Comparison of ENCODE assay signal across 22 cellular contexts in genomic region chr14:64298773-64299172, GRCh38. TPM values are rescaled to one million over a fixed set of nuclear protein-coding genes. Genes with fewer than 3 reads are reported as not detected.
A peak's percentile ranks its signal among the peaks of the same experiment; 100 is the strongest.
DNase-seq lines count a peak whose midpoint lies in the region; ATAC-seq, FAIRE-seq and TF ChIP-seq lines count a peak whose summit lies in the region.
"Had no signal": no experiment of that assay in that cellular context is flagged by ENCODE, and none has a peak within 500 bp of the region (broad histone marks: within the 10 kb centered on the region; RNA-seq: fewer than 3 reads in every experiment).

No MANE protein-coding gene starts in this region.

- DNase-seq in HepG2 (ENCODE audit: low spot score) (peak; percentile 9), right lobe of liver (no peak), MM.1S (peak; percentile 9), endodermal cell (no peak), NCI-H446 (lab: John Stamatoyannopoulos, UW) (no peak), NOMO-1 treated with DMSO at 0.1 percent for 48 hours (lab: John Stamatoyannopoulos, UW; ENCODE audit: unreplicated experiment) (no peak)
- DNase-seq: activated CD4-positive, alpha-beta T cell treated with anti-CD3 and anti-CD28 coated beads, Interleukin-2, amount 10 ng/mL, durations not matched to agents 24 days and 14 days; activated naive CD8-positive, alpha-beta T cell treated with anti-CD3 and anti-CD28 coated beads for 36 hours; effector memory CD8-positive, alpha-beta T cell; left cardiac atrium; mesendoderm; naive thymus-derived CD4-positive, alpha-beta T cell; NCI-H2029 treated with DMSO at 0.1 percent for 48 hours; NCI-H524; pancreas; sigmoid colon had no signal

- no TSS peak for BruUV-seq in HepG2 (replicated peaks; lab: Mats Ljungman, UMichigan)

- no peak overlapping the region for H2AFZ ChIP-seq in HepG2 (ENCODE audit: low read length)
- no peak overlapping the region for H2AFZ ChIP-seq in MM.1S (ENCODE audit: low read length)

- H3K9ac ChIP-seq in HepG2 (ENCODE audit: insufficient read depth, low read depth, low read length), result no peak overlapping the region
- no peak overlapping the region for H3K9ac ChIP-seq in MM.1S (ENCODE audit: low read length)
- no peak overlapping the region for H3K9ac ChIP-seq in endodermal cell (ENCODE audit: extremely low read depth, low read length, poor library complexity, severe bottlenecking)

- no peak overlapping the region for H3K4me3 ChIP-seq in HepG2 (replicated peaks in 1 of 3; ENCODE audit: insufficient read depth in 1 of 3, low read depth in 2 of 3, low read length in 3 of 3)
- no peak overlapping the region for H3K4me3 ChIP-seq in right lobe of liver
- no peak overlapping the region for H3K4me3 ChIP-seq in MM.1S (ENCODE audit: low read length)
- H3K4me3 ChIP-seq in endodermal cell (ENCODE audit: low read length), result no peak overlapping the region
- H3K4me3 ChIP-seq: pancreas, sigmoid colon, suprapubic skin had no signal

- 85% methylated on average over 1 of the region's 1 CpG for WGBS in HepG2 (ENCODE audit: low lambda C conversion rate)
- WGBS in right lobe of liver (ENCODE audit: insufficient coverage, low coverage, low lambda C conversion rate, missing lambda C conversion rate), result 77% methylated on average over 1 of the region's 1 CpG
- WGBS in endodermal cell (ENCODE audit: insufficient coverage in 1 of 2, insufficient read length in 1 of 2), 2 experiments, result 100% methylated on average over 1 of the region's 1 CpG; no CpG with 5 or more reads in 1 of the 2 experiments

- POLR2A ChIA-PET in HepG2 (lab: Yijun Ruan, JAX), result no interaction called here

- H3K9me2 ChIP-seq in MM.1S (replicated peaks; ENCODE audit: insufficient read depth, low read length), result no peaks in the 10 kb centered on the region

- in situ Hi-C loops in HepG2 (cut with HindIII; ENCODE audit: extremely low pct_ligation_motif_present, low pct_unique_long_range_greater_than_20kb), result loop anchor here (10.0 to 25.0 kb wide), 3 partner anchors 164 to 504 kb away; no protein-coding TSS in a partner anchor

- no peak overlapping the region for H3K4me3 Mint-ChIP-seq in endodermal cell
- H3K4me3 Mint-ChIP-seq: activated CD4-positive, alpha-beta T cell treated with anti-CD3 and anti-CD28 coated beads, Interleukin-2, amount 10 ng/mL, durations not matched to agents 24 days and 14 days; activated naive CD8-positive, alpha-beta T cell treated with anti-CD3 and anti-CD28 coated beads for 36 hours; CD8-positive, alpha-beta T cell; effector memory CD8-positive, alpha-beta T cell; naive thymus-derived CD4-positive, alpha-beta T cell; stimulated activated effector memory CD8-positive, alpha-beta T cell treated with anti-CD3 and anti-CD28 coated beads, Interleukin-12 subunit alpha, Interleukin-12 subunit beta, amount 100 ng/mL, for 72 hours had no signal

- ATAC-seq in HepG2, result no peak
- no peak for ATAC-seq in right lobe of liver
- no peak for ATAC-seq in GM19467 (IDR thresholded peaks at IDR 0.05; ENCODE audit: unreplicated experiment)
- no peak for ATAC-seq in GM18873 (IDR thresholded peaks at IDR 0.05; ENCODE audit: low FRiP score, unreplicated experiment)
- ATAC-seq: CD8-positive, alpha-beta T cell; effector memory CD8-positive, alpha-beta T cell; left cardiac atrium; naive thymus-derived CD4-positive, alpha-beta T cell; pancreas; stimulated activated effector memory CD8-positive, alpha-beta T cell treated with anti-CD3 and anti-CD28 coated beads, Interleukin-12 subunit alpha, Interleukin-12 subunit beta, amount 100 ng/mL, for 72 hours had no signal

- H3K4me2 ChIP-seq in HepG2 (ENCODE audit: low read depth, low read length), result no peak overlapping the region
- no peak overlapping the region for H3K4me2 ChIP-seq in MM.1S (ENCODE audit: low read depth, low read length)

- TF ChIP-seq EP300 in HepG2 (IDR thresholded peaks at IDR 0.05; ENCODE audit: low read depth in 2 of 2, low read length in 2 of 2) (no peak), HepG2 (CRISPR knock-in tag; IDR thresholded peaks at IDR 0.05; ENCODE audit: borderline replicate concordance) (no peak)

- TF ChIP-seq CTCF in HepG2 (CRISPR knock-in tag; IDR thresholded peaks at IDR 0.05) (no peak), right lobe of liver (IDR thresholded peaks at IDR 0.05) (no peak), MM.1S (IDR thresholded peaks at IDR 0.05; ENCODE audit: low read length) (peak; percentile 17; the same call in 1 of the 2 replicates), endodermal cell (conservative IDR thresholded peaks at IDR 0.05) (peak; percentile 53)

- H3F3A ChIP-seq in MM.1S (ENCODE audit: insufficient read depth, low read length), result no peaks in the 10 kb centered on the region

- no peak for TF ChIP-seq RAD21 in HepG2 (CRISPR knock-in tag; IDR thresholded peaks at IDR 0.05)

- H3K27ac ChIP-seq in HepG2 (ENCODE audit: extremely low read length, insufficient read depth, low read length) (no peak overlapping the region), right lobe of liver (no peak overlapping the region), MM.1S (ENCODE audit: low read length) (no peak overlapping the region), endodermal cell (ENCODE audit: low read depth, low read length) (no peak overlapping the region)
- H3K27ac ChIP-seq: pancreas, sigmoid colon, suprapubic skin had no signal

- H3K27ac Mint-ChIP-seq in endodermal cell, result no peak overlapping the region
- H3K27ac Mint-ChIP-seq: activated CD4-positive, alpha-beta T cell treated with anti-CD3 and anti-CD28 coated beads, Interleukin-2, amount 10 ng/mL, durations not matched to agents 24 days and 14 days; activated naive CD8-positive, alpha-beta T cell treated with anti-CD3 and anti-CD28 coated beads for 36 hours; CD8-positive, alpha-beta T cell; effector memory CD8-positive, alpha-beta T cell; naive thymus-derived CD4-positive, alpha-beta T cell; stimulated activated effector memory CD8-positive, alpha-beta T cell treated with anti-CD3 and anti-CD28 coated beads, Interleukin-12 subunit alpha, Interleukin-12 subunit beta, amount 100 ng/mL, for 72 hours had no signal

- peaks cover 4% of the 10 kb centered on the region for H3K4me1 Mint-ChIP-seq in endodermal cell

- H4K20me1 ChIP-seq in HepG2 (ENCODE audit: insufficient read depth, low read length) (no peaks in the 10 kb centered on the region), MM.1S (ENCODE audit: insufficient read depth, low read length) (no peaks in the 10 kb centered on the region)

- H3K36me3 ChIP-seq in HepG2 (replicated peaks in 1 of 2; ENCODE audit: control insufficient read depth in 1 of 2, insufficient read depth in 2 of 2, low read length in 2 of 2) (no peaks in the 10 kb centered on the region), right lobe of liver (no peaks in the 10 kb centered on the region), MM.1S (replicated peaks; ENCODE audit: insufficient read depth, low read length) (no peaks in the 10 kb centered on the region), endodermal cell (ENCODE audit: control insufficient read depth, insufficient read depth, low read length) (no peaks in the 10 kb centered on the region)
- H3K36me3 ChIP-seq: pancreas, sigmoid colon, suprapubic skin had no signal

- H3K79me2 ChIP-seq in HepG2 (ENCODE audit: insufficient read depth, low read length) (no peaks in the 10 kb centered on the region), MM.1S (ENCODE audit: low read length) (no peaks in the 10 kb centered on the region)

- no peaks in the 10 kb centered on the region for H3K9me3 ChIP-seq in HepG2 (ENCODE audit: low read length)
- H3K9me3 ChIP-seq in right lobe of liver, result no peaks in the 10 kb centered on the region
- H3K9me3 ChIP-seq in MM.1S (replicated peaks; ENCODE audit: insufficient read depth, low read length), result no peaks in the 10 kb centered on the region
- H3K9me3 ChIP-seq in endodermal cell (ENCODE audit: control insufficient read depth, low read length), result no peaks in the 10 kb centered on the region
- H3K9me3 ChIP-seq: pancreas, sigmoid colon, suprapubic skin had no signal

- intact Hi-C loops in HepG2 (cut with micrococcal nuclease; ENCODE audit: unreplicated experiment), result loop anchor here (10.0 kb wide), 1 partner anchor 134 kb away; no protein-coding TSS in a partner anchor
- intact Hi-C loops in right lobe of liver (cut with DNase I), result loop anchor here in 1 of 2 donors (10.0 kb wide), 1 partner anchor 494 kb away; no protein-coding TSS in a partner anchor

- FAIRE-seq in HepG2 (lab: Jason Lieb, UNC), result no peak
- FAIRE-seq: pancreas, TTC549 had no signal

- H3K27me3 Mint-ChIP-seq in endodermal cell (ENCODE audit: insufficient read depth), result peaks cover 17% of the 10 kb centered on the region

- no peak for TF ChIP-seq POLR2A in HepG2 (IDR thresholded peaks at IDR 0.05; ENCODE audit: insufficient read depth in 1 of 2, low read depth in 2 of 2, low read length in 2 of 2)
- no peak for TF ChIP-seq POLR2A in right lobe of liver (IDR thresholded peaks at IDR 0.05)

- H3K4me1 ChIP-seq in HepG2 (ENCODE audit: insufficient read depth, low read length) (peaks cover 11% of the 10 kb centered on the region), right lobe of liver (peaks cover 0 to 11% (median 4%) of the 10 kb centered on the region in 4 donors), MM.1S (ENCODE audit: low read length) (peaks cover 9% of the 10 kb centered on the region), endodermal cell (ENCODE audit: control insufficient read depth, insufficient read depth, low read length) (peaks cover 3% of the 10 kb centered on the region)

- CTCF ChIA-PET in HepG2 (lab: Yijun Ruan, JAX; ENCODE audit: low intra/inter-chr PET ratio, low total read pairs), result interaction anchor here (0.7 kb wide), 1 partner anchor 665 kb away, joined by 3 read pairs; no protein-coding TSS in a partner anchor

- H3K36me3 Mint-ChIP-seq in endodermal cell (ENCODE audit: low read depth), result no peaks in the 10 kb centered on the region
- H3K36me3 Mint-ChIP-seq: activated naive CD8-positive, alpha-beta T cell treated with anti-CD3 and anti-CD28 coated beads for 36 hours; CD8-positive, alpha-beta T cell; naive thymus-derived CD4-positive, alpha-beta T cell; stimulated activated effector memory CD8-positive, alpha-beta T cell treated with anti-CD3 and anti-CD28 coated beads, Interleukin-12 subunit alpha, Interleukin-12 subunit beta, amount 100 ng/mL, for 72 hours had no signal

- H3K27me3 ChIP-seq in HepG2 (ENCODE audit: control insufficient read depth in 1 of 2, insufficient read depth in 2 of 2, low read length in 2 of 2), result peaks cover 0 to 13% of the 10 kb centered on the region in 2 experiments; a peak in 1 of 5 replicates
- H3K27me3 ChIP-seq in right lobe of liver, result peaks cover 0 to 10% of the 10 kb centered on the region in 2 donors
- no peaks in the 10 kb centered on the region for H3K27me3 ChIP-seq in MM.1S (replicated peaks; ENCODE audit: insufficient read depth, low read length)
- peaks cover 30% of the 10 kb centered on the region for H3K27me3 ChIP-seq in endodermal cell (ENCODE audit: control insufficient read depth, insufficient read depth, low read length, poor library complexity, severe bottlenecking)
- H3K27me3 ChIP-seq: pancreas had no signal

- no peaks in the 10 kb centered on the region for H3K9me3 Mint-ChIP-seq in endodermal cell
- H3K9me3 Mint-ChIP-seq: activated CD4-positive, alpha-beta T cell treated with anti-CD3 and anti-CD28 coated beads, Interleukin-2, amount 10 ng/mL, durations not matched to agents 24 days and 14 days; activated naive CD8-positive, alpha-beta T cell treated with anti-CD3 and anti-CD28 coated beads for 36 hours; CD8-positive, alpha-beta T cell; effector memory CD8-positive, alpha-beta T cell; naive thymus-derived CD4-positive, alpha-beta T cell; stimulated activated effector memory CD8-positive, alpha-beta T cell treated with anti-CD3 and anti-CD28 coated beads, Interleukin-12 subunit alpha, Interleukin-12 subunit beta, amount 100 ng/mL, for 72 hours had no signal

RNA-seq across cellular contexts. Expression of gene ESR2, which starts 4.6 kb away (rescaled TPM):
- 0.04 TPM in 1 of 2 replicates, not detected in the other for total RNA-seq in HepG2 (2016; rRNA removed; fragmentation: Illumina TruSeq; extraction: Trizol)
- total RNA-seq in HepG2 (2016; cell fraction: cytosol; rRNA removed; fragmentation: Illumina TruSeq; extraction: Trizol; ENCODE audit: low read depth), result not detected in 2 replicates
- total RNA-seq in HepG2 (2016; cell fraction: insoluble cytoplasmic fraction; rRNA removed; fragmentation: Illumina TruSeq; extraction: Trizol), result not detected in 2 replicates
- not detected in 2 replicates for total RNA-seq in HepG2 (2016; cell fraction: membrane; rRNA removed; fragmentation: Illumina TruSeq; extraction: Trizol)
- total RNA-seq in HepG2 (2016; cell fraction: nucleus; rRNA removed; fragmentation: Illumina TruSeq; extraction: Trizol), result not detected in 2 replicates
- polyA plus RNA-seq in HepG2 (2011; rRNA removed), result 0.01 TPM in 1 of 2 replicates, not detected in the other
- polyA plus RNA-seq in HepG2 (2011; cell fraction: cytosol; rRNA removed), result not detected in 2 replicates
- polyA plus RNA-seq in HepG2 (2011; cell fraction: nucleus; rRNA removed), result 0.03 TPM in 1 of 2 replicates, not detected in the other
- 0.07 and 0.16 TPM in 2 replicates for polyA plus RNA-seq in HepG2 (2012)
- polyA plus RNA-seq in HepG2 (2016; cell fraction: cytosol; fragmentation: Illumina TruSeq; extraction: Trizol; ENCODE audit: low read depth), result not detected in 2 replicates
- not detected in 2 replicates for polyA plus RNA-seq in HepG2 (2016; cell fraction: insoluble cytoplasmic fraction; fragmentation: Illumina TruSeq; extraction: Trizol; ENCODE audit: low read depth)
- polyA plus RNA-seq in HepG2 (2016; cell fraction: membrane; fragmentation: Illumina TruSeq; extraction: Trizol; ENCODE audit: low read depth), result not detected in 2 replicates
- polyA plus RNA-seq in HepG2 (2016; cell fraction: nucleus; fragmentation: Illumina TruSeq; extraction: Trizol; ENCODE audit: insufficient read depth, low read depth), result not detected in 2 replicates
- 0.35 TPM in 1 of 2 replicates, not detected in the other for polyA minus RNA-seq in HepG2 (2011; rRNA and poly(A)+ RNA removed; ENCODE audit: low replicate concordance)
- polyA minus RNA-seq in HepG2 (2011; cell fraction: cytosol; rRNA and poly(A)+ RNA removed), result not detected in 2 replicates
- polyA minus RNA-seq in HepG2 (2011; cell fraction: nucleus; rRNA and poly(A)+ RNA removed), result not detected in 2 replicates
- under 1 TPM in 1 of 6 experiments, not detected in 5; 0.04 TPM for total RNA-seq in right lobe of liver
- under 1 TPM; 0.57 to 0.66 TPM for total RNA-seq in endodermal cell
- polyA plus RNA-seq in endodermal cell (2013, experiment 1 of 2), result 0.11 TPM
- 0.21 TPM for polyA plus RNA-seq in endodermal cell (2013, experiment 2 of 2)
- total RNA-seq: activated CD4-positive, alpha-beta T cell treated with anti-CD3 and anti-CD28 coated beads, Interleukin-2, amount 10 ng/mL, durations not matched to agents 24 days and 14 days had no signal

Comparison
In these comparisons a context has a peak if more than half of its experiments do, and no peak if none do; other contexts are left out.
1. DNase-seq: peak in HepG2 (single experiment) and MM.1S (single experiment); none in right lobe of liver (0 of 3), endodermal cell (single experiment), NCI-H446 (0 of 2) and NOMO-1 treated with DMSO at 0.1 percent for 48 hours (single experiment).
2. CTCF ChIP-seq: peak in MM.1S (single experiment) and endodermal cell (single experiment); none in HepG2 (single experiment) and right lobe of liver (0 of 4).